ENCODE assay signal across 8 cellular contexts in the genomic region with DNA sequence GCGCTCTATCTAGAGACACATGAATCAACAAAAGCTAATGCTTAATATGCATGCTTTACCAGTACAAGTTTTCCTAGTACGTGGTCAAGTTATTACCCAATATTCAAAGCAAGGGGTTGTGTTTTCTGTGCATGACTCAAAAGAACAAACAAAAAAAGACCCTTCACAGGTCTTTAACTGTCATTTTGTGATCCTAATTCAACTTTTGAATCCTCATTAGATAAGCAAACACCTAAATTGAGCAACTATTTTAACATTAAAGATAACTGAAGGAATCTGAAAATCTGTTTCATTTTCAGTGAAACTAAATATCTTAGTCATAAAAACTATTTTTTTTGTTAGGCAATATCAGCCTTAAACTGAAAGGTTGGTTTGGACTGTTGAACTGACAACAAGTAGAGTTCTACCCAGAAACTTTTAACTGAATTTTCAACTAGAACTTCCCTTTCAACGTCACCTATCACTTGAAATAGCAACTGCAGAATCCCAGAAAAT. TPM values are rescaled to one million over a fixed set of nuclear protein-coding genes. Genes with fewer than 3 reads are reported as not detected.
A peak's percentile ranks its signal among the peaks of the same experiment; 100 is the strongest.
DNase-seq lines count a peak whose midpoint lies in the region; ATAC-seq and TF ChIP-seq lines count a peak whose summit lies in the region.

No MANE protein-coding gene starts in this region.

- H3K9me3 ChIP-seq in duodenal mucosa (ENCODE audit: control insufficient read depth in 1 of 2, low read length in 2 of 2), result no peaks in the 10 kb centered on the region
- no peaks in the 10 kb centered on the region for H3K9me3 ChIP-seq in tibial artery
- no peaks in the 10 kb centered on the region for H3K9me3 ChIP-seq in BE2C

- in situ Hi-C loops in KBM-7 (cut with MboI; ENCODE audit: low pct_unique_long_range_greater_than_20kb, low sequenced_read_pairs), result no loop called here

- DNase-seq in KBM-7, result peak; percentile 23
- DNase-seq in stimulated activated CD4-positive, alpha-beta T cell treated with anti-CD3 and anti-CD28 coated beads, Interleukin-4, amount 100 ng/mL, for 1 hour, result no peak
- DNase-seq in tibial artery, result no peak
- no peak for DNase-seq in BE2C

- WGBS in urinary bladder, result 51% methylated on average over 3 of the region's 3 CpGs

- H3K27ac ChIP-seq in duodenal mucosa (ENCODE audit: low read depth, low read length) (peak overlapping the region; percentile 41), urinary bladder (ENCODE audit: low read depth) (peak overlapping the region; percentile 10), tibial artery (no peak overlapping the region)

- intact Hi-C loops in tibial artery (cut with DNase I; ENCODE audit: low total_unique reads), result no loop called here

- H3K27me3 ChIP-seq in duodenal mucosa (ENCODE audit: control insufficient read depth in 1 of 2, insufficient read depth in 2 of 2, low read length in 2 of 2), result no peaks in the 10 kb centered on the region
- H3K27me3 ChIP-seq in tibial artery, result no peaks in the 10 kb centered on the region
- no peaks in the 10 kb centered on the region for H3K27me3 ChIP-seq in BE2C

- TF ChIP-seq CTCF in tibial artery (IDR thresholded peaks at IDR 0.05) (no peak), BE2C (IDR thresholded peaks at IDR 0.05; ENCODE audit: low read depth, low read length) (no peak)

- ATAC-seq in GM21529 (IDR thresholded peaks at IDR 0.05; ENCODE audit: unreplicated experiment), result peak; percentile 62

- peak overlapping the region; percentile 28; the same call in 1 of the 2 replicates for H3K4me3 ChIP-seq in GM08714 (ENCODE audit: low read length)
- peak overlapping the region in 1 of 2 donors; percentile 34 for H3K4me3 ChIP-seq in duodenal mucosa (ENCODE audit: low read depth in 1 of 2, low read length in 2 of 2)
- no peak overlapping the region for H3K4me3 ChIP-seq in urinary bladder (ENCODE audit: low read depth, low read length)
- no peak overlapping the region for H3K4me3 ChIP-seq in tibial artery
- no peak overlapping the region for H3K4me3 ChIP-seq in BE2C (ENCODE audit: low read depth, low read length)

- H3K9ac ChIP-seq in duodenal mucosa (ENCODE audit: low read depth in 1 of 2, low read length in 2 of 2), result peak overlapping the region in 1 of 2 donors; percentile 29

- H3K4me1 ChIP-seq in duodenal mucosa (ENCODE audit: control insufficient read depth in 1 of 2, insufficient read depth in 2 of 2, low read length in 2 of 2), result no peaks in the 10 kb centered on the region
- no peaks in the 10 kb centered on the region for H3K4me1 ChIP-seq in urinary bladder (ENCODE audit: insufficient read depth)
- no peaks in the 10 kb centered on the region for H3K4me1 ChIP-seq in tibial artery
- no peaks in the 10 kb centered on the region for H3K4me1 ChIP-seq in BE2C

- H3K36me3 ChIP-seq in duodenal mucosa (ENCODE audit: control insufficient read depth in 1 of 2, insufficient read depth in 2 of 2, low read length in 2 of 2) (no peaks in the 10 kb centered on the region), urinary bladder (ENCODE audit: insufficient read depth) (no peaks in the 10 kb centered on the region), tibial artery (no peaks in the 10 kb centered on the region), BE2C (no peaks in the 10 kb centered on the region)

RNA-seq across cellular contexts. Expression of gene ST8SIA4, which starts 12.5 kb away (rescaled TPM):
- total RNA-seq in urinary bladder, result 18.3 TPM
- 1.7 TPM for polyA plus RNA-seq in urinary bladder
- polyA plus RNA-seq in BE2C (2012; ENCODE audit: insufficient read depth, insufficient read length, low read depth), result 0.52 TPM

Comparison
In these comparisons a context has a peak if more than half of its experiments do, and no peak if none do; other contexts are left out.
1. H3K27ac ChIP-seq: peak in duodenal mucosa (single experiment) and urinary bladder (single experiment); none in tibial artery (0 of 2).